Comparison of ENCODE assay signal across 2 cellular contexts in genomic region chr1:11952455-11953109, GRCh38.
A peak's percentile ranks its signal among the peaks of the same experiment; 100 is the strongest.
TF ChIP-seq lines count a peak whose summit lies in the region.

No MANE protein-coding gene starts in this region.

TF ChIP-seq in HEK293, 187 proteins besides CTCF, POLR2A, EP300 and RAD21:
- TF ChIP-seq ZSCAN18 (tag by site-specific recombination; IDR thresholded peaks at IDR 0.05) (no peak), ZBTB17 (tag by site-specific recombination; IDR thresholded peaks at IDR 0.05) (no peak), ZNF510 (tag by site-specific recombination; IDR thresholded peaks at IDR 0.05; ENCODE audit: insufficient replicate concordance) (no peak), ZNF214 (tag by site-specific recombination; IDR thresholded peaks at IDR 0.05; ENCODE audit: borderline replicate concordance) (no peak), SP2 (tag by site-specific recombination; IDR thresholded peaks at IDR 0.05) (0 out of 2 replicates have a peak, but pooled peaks have one; percentile 8), HOXD13 (CRISPR knock-in tag; IDR thresholded peaks at IDR 0.05; ENCODE audit: borderline replicate concordance) (no peak), PATZ1 (tag by site-specific recombination; IDR thresholded peaks at IDR 0.05) (no peak), ZFHX2 (tag by site-specific recombination; conservative IDR thresholded peaks at IDR 0.05) (peak; percentile 52), EGR2 (tag by site-specific recombination; IDR thresholded peaks at IDR 0.05; ENCODE audit: low read depth) (peak; percentile 71)

TF ChIP-seq in HepG2, 621 proteins besides CTCF, POLR2A, EP300 and RAD21:
- TF ChIP-seq GFI1 (CRISPR knock-in tag; IDR thresholded peaks at IDR 0.05; ENCODE audit: borderline replicate concordance) (no peak), PRMT3 (CRISPR knock-in tag; IDR thresholded peaks at IDR 0.05; ENCODE audit: borderline replicate concordance, low read depth) (no peak), ZNF468 (CRISPR knock-in tag; IDR thresholded peaks at IDR 0.05) (no peak), ZFP36 (IDR thresholded peaks at IDR 0.05; ENCODE audit: borderline replicate concordance, low read depth, low read length, partially characterized antibody) (no peak), ZNF33B (CRISPR knock-in tag; IDR thresholded peaks at IDR 0.05) (no peak), RXRA (CRISPR knock-in tag; IDR thresholded peaks at IDR 0.05) (no peak), ISX (CRISPR knock-in tag; conservative IDR thresholded peaks at IDR 0.05) (no peak), FLYWCH1 (CRISPR knock-in tag; IDR thresholded peaks at IDR 0.05) (no peak)
